21 cellular contexts compared by ENCODE assay signal in the genomic region with DNA sequence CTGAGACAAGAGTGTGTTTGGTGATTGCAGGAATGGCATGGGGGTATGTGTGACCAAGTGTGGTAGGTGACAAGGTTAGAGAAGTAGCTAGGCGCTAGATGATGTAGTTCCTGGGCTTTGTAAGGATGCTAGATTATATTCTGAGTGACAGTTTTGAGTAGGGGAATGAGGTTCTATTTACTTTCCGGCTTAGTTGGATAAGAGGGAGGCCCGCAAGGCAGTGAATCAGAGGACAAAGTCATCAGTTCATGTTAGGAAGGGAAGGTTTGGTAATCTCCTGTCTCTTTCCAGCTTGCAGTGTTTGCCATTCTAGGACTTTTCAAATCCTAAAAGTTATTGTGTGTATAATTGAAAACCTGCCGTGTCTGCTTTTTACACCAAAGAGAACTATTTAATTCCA.
"Had no signal": no experiment of that assay in that cellular context is flagged by ENCODE, and none has a peak within 500 bp of the region (broad histone marks: within the 10 kb centered on the region; RNA-seq: fewer than 3 reads in every experiment).

No MANE protein-coding gene starts in this region.

- H3K4me1 ChIP-seq: adrenal gland, heart left ventricle, lower lobe of right lung, psoas muscle, suprapubic skin had no signal

- H3K27ac Mint-ChIP-seq: activated CD8-positive, alpha-beta memory T cell treated with anti-CD3 and anti-CD28 coated beads, Interleukin-2, amount 10 ng/mL, durations not matched to agents 7 days and 5 days; activated naive CD4-positive, alpha-beta T cell treated with anti-CD3 and anti-CD28 coated beads, Interleukin-2, amount 10 ng/mL, durations not matched to agents 7 days and 5 days; nephron progenitor cell; stimulated activated naive CD8-positive, alpha-beta T cell treated with anti-CD3 and anti-CD28 coated beads, Interleukin-15, Interleukin-2, amounts not matched to agents 100 ng/mL and 50 ng/mL, for 24 hours; T-cell had no signal

- H3K9me3 Mint-ChIP-seq: activated naive CD4-positive, alpha-beta T cell treated with anti-CD3 and anti-CD28 coated beads, Interleukin-2, amount 10 ng/mL, durations not matched to agents 7 days and 5 days; central memory CD8-positive, alpha-beta T cell; nephron progenitor cell; stimulated activated naive CD8-positive, alpha-beta T cell treated with anti-CD3 and anti-CD28 coated beads, Interleukin-15, Interleukin-2, amounts not matched to agents 100 ng/mL and 50 ng/mL, for 24 hours; T-cell had no signal

- DNase-seq: activated CD4-positive, alpha-beta T cell treated with anti-CD3 and anti-CD28 coated beads, Interleukin-2, amount 50 U/mL, for 4 hours; activated CD8-positive, alpha-beta memory T cell treated with anti-CD3 and anti-CD28 coated beads, Interleukin-2, amount 10 ng/mL, durations not matched to agents 7 days and 5 days; activated naive CD4-positive, alpha-beta T cell treated with anti-CD3 and anti-CD28 coated beads, Interleukin-2, amount 10 ng/mL, durations not matched to agents 7 days and 5 days; activated T-cell treated with anti-CD3 and anti-CD28 coated beads, Interleukin-2, amount 50 U/mL, for 1 hour; adrenal gland; effector CD4-positive, alpha-beta T cell; heart left ventricle; left colon; lower lobe of right lung; nephron progenitor cell; psoas muscle; T-cell; T1000; trophoblast cell had no signal

- H3K27me3 Mint-ChIP-seq: central memory CD8-positive, alpha-beta T cell; stimulated activated naive CD8-positive, alpha-beta T cell treated with anti-CD3 and anti-CD28 coated beads, Interleukin-15, Interleukin-2, amounts not matched to agents 100 ng/mL and 50 ng/mL, for 24 hours; T-cell had no signal

- H3K36me3 Mint-ChIP-seq: activated CD8-positive, alpha-beta memory T cell treated with anti-CD3 and anti-CD28 coated beads, Interleukin-2, amount 10 ng/mL, durations not matched to agents 7 days and 5 days; activated naive CD4-positive, alpha-beta T cell treated with anti-CD3 and anti-CD28 coated beads, Interleukin-2, amount 10 ng/mL, durations not matched to agents 7 days and 5 days; T-cell had no signal

- H3K4me1 Mint-ChIP-seq: central memory CD8-positive, alpha-beta T cell; nephron progenitor cell; T-cell had no signal

- FAIRE-seq: frontal cortex had no signal

- H3K27me3 ChIP-seq: adrenal gland, heart left ventricle, suprapubic skin had no signal

- H3K27ac ChIP-seq: adrenal gland, coronary artery, heart left ventricle, lower lobe of right lung, psoas muscle, suprapubic skin had no signal

- H3K36me3 ChIP-seq: adrenal gland, heart left ventricle, lower lobe of right lung, suprapubic skin had no signal

- ATAC-seq: activated CD4-positive, CD25-positive, alpha-beta regulatory T cell treated with anti-CD3 and anti-CD28 coated beads, Interleukin-2, amount 50 U/mL, for 24 hours; activated CD8-positive, alpha-beta memory T cell treated with anti-CD3 and anti-CD28 coated beads, Interleukin-2, amount 10 ng/mL, durations not matched to agents 7 days and 5 days; heart left ventricle; left colon; lower lobe of right lung; psoas muscle; sciatic nerve; T-cell had no signal

- H3K4me3 Mint-ChIP-seq: activated CD8-positive, alpha-beta memory T cell treated with anti-CD3 and anti-CD28 coated beads, Interleukin-2, amount 10 ng/mL, durations not matched to agents 7 days and 5 days; activated naive CD4-positive, alpha-beta T cell treated with anti-CD3 and anti-CD28 coated beads, Interleukin-2, amount 10 ng/mL, durations not matched to agents 7 days and 5 days; central memory CD8-positive, alpha-beta T cell; nephron progenitor cell; stimulated activated naive CD8-positive, alpha-beta T cell treated with anti-CD3 and anti-CD28 coated beads, Interleukin-15, Interleukin-2, amounts not matched to agents 100 ng/mL and 50 ng/mL, for 24 hours; T-cell had no signal

- H3K4me3 ChIP-seq: adrenal gland, coronary artery, heart left ventricle, lower lobe of right lung, psoas muscle, suprapubic skin had no signal

- H3K9me3 ChIP-seq: adrenal gland, heart left ventricle, lower lobe of right lung, suprapubic skin had no signal
